Comparison of ENCODE assay signal across 8 cellular contexts in the genomic region with DNA sequence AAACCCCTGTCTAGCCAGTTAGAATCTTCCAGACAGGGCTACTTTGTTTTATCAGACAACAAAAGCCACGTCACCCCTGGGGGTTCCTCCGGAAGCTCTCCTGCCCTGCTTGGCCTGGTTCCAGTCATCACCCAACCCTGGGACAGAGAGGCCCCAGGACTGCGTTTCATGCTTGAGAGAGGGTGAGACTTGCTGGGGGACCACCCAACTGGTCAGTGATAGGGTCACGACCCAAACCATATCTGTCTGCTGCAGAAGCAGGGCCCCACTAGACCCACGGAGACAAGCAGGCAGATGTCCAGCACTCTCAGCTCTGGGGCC. TPM values are rescaled to one million over a fixed set of nuclear protein-coding genes. Genes with fewer than 3 reads are reported as not detected.
DNase-seq lines count a peak whose midpoint lies in the region; ATAC-seq and TF ChIP-seq lines count a peak whose summit lies in the region.

No MANE protein-coding gene starts in this region.

- no peak for TF ChIP-seq CTCF in GM06990 (IDR thresholded peaks at IDR 0.05; ENCODE audit: insufficient read depth, low read length, poor library complexity, severe bottlenecking)
- no peak for TF ChIP-seq CTCF in adrenal gland (IDR thresholded peaks at IDR 0.05)

- H3K4me3 ChIP-seq in GM06990 (replicated peaks; ENCODE audit: low read depth, low read length) (peak overlapping the region; percentile 74), adrenal gland (peak overlapping the region in 3 of 4 donors; percentile 49 to 92 (median 50)), iPS-18a (ENCODE audit: low read length) (peak overlapping the region; percentile 80)

- H3K9me3 Mint-ChIP-seq in stimulated activated naive CD8-positive, alpha-beta T cell treated with anti-CD3 and anti-CD28 coated beads, Interleukin-15, Interleukin-2, amounts not matched to agents 100 ng/mL and 50 ng/mL, for 24 hours, result no peaks in the 10 kb centered on the region

- 13 to 38% (median 33%) methylated on average over 3 to 5 of the region's 5 CpGs for whole genome bisulfite sequencing in adrenal gland, 4 donors

- TF ChIP-seq POLR2A in adrenal gland (IDR thresholded peaks at IDR 0.05), result no peak

- H3K27me3 Mint-ChIP-seq in stimulated activated naive CD8-positive, alpha-beta T cell treated with anti-CD3 and anti-CD28 coated beads, Interleukin-15, Interleukin-2, amounts not matched to agents 100 ng/mL and 50 ng/mL, for 24 hours, result no peaks in the 10 kb centered on the region

- H3K4me1 Mint-ChIP-seq in stimulated activated naive CD8-positive, alpha-beta T cell treated with anti-CD3 and anti-CD28 coated beads, Interleukin-15, Interleukin-2, amounts not matched to agents 100 ng/mL and 50 ng/mL, for 24 hours (ENCODE audit: low read depth), result peaks cover 23% of the 10 kb centered on the region

- H3K9me3 ChIP-seq in adrenal gland (replicated peaks in 1 of 3), result no peaks in the 10 kb centered on the region
- no peaks in the 10 kb centered on the region for H3K9me3 ChIP-seq in iPS-18a (ENCODE audit: control insufficient read depth, low read depth, low read length)

- peak overlapping the region; percentile 72 for H3K9ac ChIP-seq in iPS-18a (ENCODE audit: low read length)

- H3K4me3 Mint-ChIP-seq in stimulated activated naive CD8-positive, alpha-beta T cell treated with anti-CD3 and anti-CD28 coated beads, Interleukin-15, Interleukin-2, amounts not matched to agents 100 ng/mL and 50 ng/mL, for 24 hours, result peak overlapping the region; percentile 87

- H3K27ac Mint-ChIP-seq in stimulated activated naive CD8-positive, alpha-beta T cell treated with anti-CD3 and anti-CD28 coated beads, Interleukin-15, Interleukin-2, amounts not matched to agents 100 ng/mL and 50 ng/mL, for 24 hours, result peak overlapping the region; percentile 45

- intact Hi-C loops in adrenal gland (cut with DNase I), result loop anchor here in 1 of 2 donors (5.0 to 10.0 kb wide), 2 partner anchors 60 to 152 kb away; partner anchors contain the start of genes GNL3 and PBRM1

- peak overlapping the region in 4 of 5 donors; percentile 14 to 84 (median 56) for H3K27ac ChIP-seq in adrenal gland
- H3K27ac ChIP-seq in iPS-18a (ENCODE audit: low read length), result no peak overlapping the region

- ATAC-seq in GM21515 (IDR thresholded peaks at IDR 0.05; ENCODE audit: unreplicated experiment), result no peak

- peaks cover 30 to 63% of the 10 kb centered on the region in 2 donors for H3K4me1 ChIP-seq in adrenal gland (replicated peaks in 1 of 2)
- peaks cover 21% of the 10 kb centered on the region for H3K4me1 ChIP-seq in iPS-18a (ENCODE audit: control insufficient read depth, low read depth, low read length)

- H3K27me3 ChIP-seq in GM06990 (replicated peaks; ENCODE audit: control insufficient read depth, insufficient read depth, low read length) (no peaks in the 10 kb centered on the region), adrenal gland (no peaks in the 10 kb centered on the region), iPS-18a (ENCODE audit: control insufficient read depth, insufficient read depth, low read length) (no peaks in the 10 kb centered on the region)

- DNase-seq in GM06990 (ENCODE audit: extremely low read depth, insufficient read length), result no peak
- DNase-seq in M059J (ENCODE audit: low read depth), result peak; percentile 45
- DNase-seq in adrenal gland, result peak in 6 of 7 donors; percentile 50 to 87 (median 60)
- DNase-seq in SW480 (ENCODE audit: low spot score), result no peak
- DNase-seq in NCI-H2171 treated with DMSO at 0.1 percent for 48 hours (lab: John Stamatoyannopoulos, UW), result no peak

- peaks cover 8% of the 10 kb centered on the region for H3K36me3 ChIP-seq in GM06990 (ENCODE audit: control insufficient read depth, insufficient read depth, low read length)
- peaks cover 0 to 17% of the 10 kb centered on the region in 2 donors for H3K36me3 ChIP-seq in adrenal gland (replicated peaks in 1 of 2)
- peaks cover 18% of the 10 kb centered on the region for H3K36me3 ChIP-seq in iPS-18a (ENCODE audit: control insufficient read depth, low read depth, low read length)

- peaks cover 13% of the 10 kb centered on the region for H3K36me3 Mint-ChIP-seq in stimulated activated naive CD8-positive, alpha-beta T cell treated with anti-CD3 and anti-CD28 coated beads, Interleukin-15, Interleukin-2, amounts not matched to agents 100 ng/mL and 50 ng/mL, for 24 hours (ENCODE audit: low read depth)

RNA-seq across cellular contexts. Expression of gene NT5DC2, which starts 1.2 kb away (rescaled TPM):
- total RNA-seq in M059J (2014; rRNA removed; shearing (Covaris generic)), result 36.5 and 50.0 TPM in 2 replicates
- total RNA-seq in adrenal gland, result 100 to 1,000 TPM in 3 of 8 donors, 10 to 100 TPM in 5; 50.8 to 180 (median 78.7) TPM
- 100 to 1,000 TPM in 2 of 3 donors, 10 to 100 TPM in 1; 91.9 to 384 (median 176) TPM for polyA plus RNA-seq in adrenal gland

RNA-seq across cellular contexts. Expression of gene UQCC5, which starts 3.9 kb away (rescaled TPM):
- 0.62 and 2.6 TPM in 2 replicates for total RNA-seq in M059J (2014; rRNA removed; shearing (Covaris generic))
- total RNA-seq in adrenal gland, result 100 to 1,000 TPM in 1 of 8 donors, 10 to 100 TPM in 5, 1 to 10 TPM in 2; 1.1 to 114 (median 67.7) TPM
- polyA plus RNA-seq in adrenal gland, result 100 to 1,000 TPM in 1 of 3 donors, 10 to 100 TPM in 2; 34.9 to 330 (median 99.9) TPM

RNA-seq across cellular contexts. Expression of gene STAB1, which starts 37.3 kb away (rescaled TPM):
- 0.05 TPM in 1 of 2 replicates, not detected in the other for total RNA-seq in M059J (2014; rRNA removed; shearing (Covaris generic))
- total RNA-seq in adrenal gland, result 100 to 1,000 TPM; 210 to 650 (median 466) TPM
- 1,000 to 10,000 TPM in 1 of 3 donors, 100 to 1,000 TPM in 1, 10 to 100 TPM in 1; 33.9 to 1,593 (median 996) TPM for polyA plus RNA-seq in adrenal gland

Comparison
In these comparisons a context has a peak if more than half of its experiments do, and no peak if none do; other contexts are left out.
1. DNase-seq: peak in M059J (single experiment) and adrenal gland (6 of 7); none in GM06990 (single experiment), SW480 (single experiment) and NCI-H2171 treated with DMSO at 0.1 percent for 48 hours (single experiment).
2. RNA of gene STAB1, which starts 37.3 kb away (total RNA-seq): 210 to 650 TPM in adrenal gland; 0.05 TPM in M059J; every median in the first group is over 100 times any median in the second.
3. Peak in every context shown above with its lines, with median percentiles within 50 percentile points of each other: H3K4me3 ChIP-seq.